ENCODE assay signal across 17 cellular contexts in the genomic region with DNA sequence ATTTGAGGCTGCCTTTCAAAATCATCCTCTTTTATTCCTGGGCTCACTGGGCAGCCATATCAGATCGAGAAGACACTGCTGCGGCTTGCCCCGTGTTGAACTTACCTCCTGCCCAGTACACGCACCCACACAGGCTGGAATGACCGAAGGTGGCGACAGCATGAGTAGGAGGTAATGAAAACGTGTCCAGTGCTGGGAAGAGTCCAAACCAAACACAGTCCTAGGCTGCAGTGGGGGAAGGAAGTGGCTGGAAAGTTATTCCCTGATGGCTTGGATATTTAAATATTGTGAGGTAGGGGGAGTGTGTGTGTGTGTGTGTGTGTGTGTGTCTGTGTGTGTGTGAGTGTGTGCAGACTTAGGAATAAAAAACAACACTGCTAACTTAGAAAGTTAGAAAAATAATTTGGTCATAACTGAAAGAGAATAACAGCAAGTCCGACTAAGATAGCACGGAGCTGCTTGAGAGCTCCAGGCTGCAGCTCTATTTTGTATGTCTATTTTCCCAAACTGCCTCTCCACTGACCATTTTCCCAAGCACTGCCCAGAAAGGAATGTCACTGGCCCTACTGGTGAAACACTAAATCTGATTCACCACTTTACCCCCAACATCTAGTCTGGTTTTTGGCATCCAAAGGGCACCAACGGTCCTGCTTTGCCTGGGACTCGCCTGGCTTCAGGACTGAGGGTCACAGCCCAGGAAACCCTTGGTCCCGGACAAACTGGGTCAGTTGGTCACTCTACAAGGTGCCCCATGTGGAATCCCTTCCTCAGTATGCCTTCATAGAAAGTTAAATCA. TPM values are rescaled to one million over a fixed set of nuclear protein-coding genes. Genes with fewer than 3 reads are reported as not detected.
A peak's percentile ranks its signal among the peaks of the same experiment; 100 is the strongest.
DNase-seq lines count a peak whose midpoint lies in the region; ATAC-seq and TF ChIP-seq lines count a peak whose summit lies in the region.
"Had no signal": no experiment of that assay in that cellular context is flagged by ENCODE, and none has a peak within 500 bp of the region (broad histone marks: within the 10 kb centered on the region; RNA-seq: fewer than 3 reads in every experiment).

No MANE protein-coding gene starts in this region.

- DNase-seq in GM23248 (peak; percentile 38), chondrocyte (ENCODE audit: low spot score) (no peak), osteocyte (ENCODE audit: extremely low spot score, unreplicated experiment) (no peak), SK-N-SH (no peak), NCI-H526 (lab: John Stamatoyannopoulos, UW) (no peak)
- DNase-seq in activated CD4-positive, alpha-beta T cell treated with anti-CD3 and anti-CD28 coated beads for 48 hours, result no peak
- DNase-seq: EL; foreskin fibroblast; Kasumi-1; NCI-H524; sigmoid colon; SJCRH30; stimulated activated CD4-positive, alpha-beta T cell treated with anti-CD3 and anti-CD28 coated beads, Interleukin-2, amount 100 ng/mL, for 24 hours had no signal

- no peaks in the 10 kb centered on the region for H3K27me3 ChIP-seq in GM23248 (replicated peaks; ENCODE audit: insufficient read depth)
- H3K27me3 ChIP-seq in SK-N-SH (ENCODE audit: insufficient read depth), result no peaks in the 10 kb centered on the region
- H3K27me3 ChIP-seq: sigmoid colon, SJCRH30 had no signal

- no peaks in the 10 kb centered on the region for H3K9me2 ChIP-seq in GM23248 (ENCODE audit: insufficient read depth)
- H3K9me2 ChIP-seq in SK-N-SH, result no peaks in the 10 kb centered on the region

- no peak for TF ChIP-seq RAD21 in SK-N-SH (IDR thresholded peaks at IDR 0.05; ENCODE audit: low read length)

- in situ Hi-C loops in GM23248 (cut with MboI), result no loop called here

- ATAC-seq in GM19467 (IDR thresholded peaks at IDR 0.05; ENCODE audit: unreplicated experiment), result no peak
- ATAC-seq: activated CD4-positive, CD25-positive, alpha-beta regulatory T cell treated with anti-CD3 and anti-CD28 coated beads, Interleukin-2, amount 50 U/mL, for 24 hours had no signal

- no peaks in the 10 kb centered on the region for H3K27me3 Mint-ChIP-seq in chondrocyte (ENCODE audit: low read depth)
- H3K27me3 Mint-ChIP-seq in osteocyte (ENCODE audit: unreplicated experiment), result no peaks in the 10 kb centered on the region

- H3F3A ChIP-seq in GM23248 (ENCODE audit: insufficient read depth) (0 out of 2 replicates have a peak, but pooled peaks cover 4% of the 10 kb centered on the region), SK-N-SH (replicated peaks; ENCODE audit: insufficient read depth) (no peaks in the 10 kb centered on the region)

- H3K4me1 ChIP-seq in GM23248 (ENCODE audit: insufficient read depth) (peaks cover 20% of the 10 kb centered on the region), SK-N-SH (ENCODE audit: control insufficient read depth in 1 of 2, insufficient read depth in 2 of 2, low read depth in 1 of 2, low read length in 1 of 2) (no peaks in the 10 kb centered on the region)
- H3K4me1 ChIP-seq: sigmoid colon, SJCRH30 had no signal

- H3K4me1 Mint-ChIP-seq in chondrocyte (ENCODE audit: low read depth) (peaks cover 49% of the 10 kb centered on the region), osteocyte (ENCODE audit: unreplicated experiment) (peaks cover 24% of the 10 kb centered on the region)

- no peaks in the 10 kb centered on the region for H3K36me3 ChIP-seq in GM23248 (ENCODE audit: low read depth)
- peaks cover 0 to 5% of the 10 kb centered on the region in 2 experiments for H3K36me3 ChIP-seq in SK-N-SH (replicated peaks in 1 of 2; ENCODE audit: control insufficient read depth in 1 of 2, insufficient read depth in 2 of 2, low read length in 1 of 2)
- H3K36me3 ChIP-seq: sigmoid colon, SJCRH30 had no signal

- H3K27ac Mint-ChIP-seq in chondrocyte (ENCODE audit: unreplicated experiment) (peak overlapping the region; percentile 92), osteocyte (ENCODE audit: unreplicated experiment) (peak overlapping the region; percentile 54)
- H3K27ac Mint-ChIP-seq: activated T-helper 2 cell treated with anti-CD3 and anti-CD28 coated beads, Interferon-gamma antibody, Interleukin-2, Interleukin-4, amounts not matched to agents 10 μg/mL and 5 μg/mL and 100 μg/mL, durations not matched to agents 14 hours and 24 hours and 36 hours had no signal

- TF ChIP-seq CTCF in C4-2B (conservative IDR thresholded peaks at IDR 0.05) (no peak), chondrocyte (IDR thresholded peaks at IDR 0.05) (peak; percentile 34), osteocyte (IDR thresholded peaks at IDR 0.05) (no peak), SK-N-SH (IDR thresholded peaks at IDR 0.05) (no peak)

- H3K9me3 ChIP-seq in GM23248 (ENCODE audit: low read depth), result no peaks in the 10 kb centered on the region
- H3K9me3 ChIP-seq in SK-N-SH, result no peaks in the 10 kb centered on the region
- H3K9me3 ChIP-seq: sigmoid colon, SJCRH30 had no signal

- H2AFZ ChIP-seq in GM23248 (no peak overlapping the region), SK-N-SH (ENCODE audit: low read depth) (no peak overlapping the region)

- H3K4me2 ChIP-seq in GM23248 (ENCODE audit: unreplicated experiment), result no peak overlapping the region
- no peak overlapping the region for H3K4me2 ChIP-seq in SK-N-SH

- H3K79me2 ChIP-seq in GM23248 (ENCODE audit: insufficient read depth), result peaks cover 92% of the 10 kb centered on the region
- H3K79me2 ChIP-seq in SK-N-SH (ENCODE audit: insufficient read depth), result no peaks in the 10 kb centered on the region; the same call in none of the 2 replicates

- CTCF ChIA-PET in SK-N-SH (lab: Yijun Ruan, JAX), result interaction anchor here (1.2 to 2.7 kb wide), 2 partner anchors 15 to 19 kb away, joined by 4 to 6 read pairs; no protein-coding TSS in a partner anchor

- H3K9ac ChIP-seq in GM23248 (no peak overlapping the region), SK-N-SH (no peak overlapping the region)

- H3K4me3 ChIP-seq in GM23248 (no peak overlapping the region), SK-N-SH (ENCODE audit: low read depth in 2 of 2, low read length in 1 of 2) (no peak overlapping the region)
- H3K4me3 ChIP-seq: sigmoid colon, SJCRH30 had no signal

- H4K20me1 ChIP-seq in GM23248 (ENCODE audit: insufficient read depth) (no peaks in the 10 kb centered on the region; the same call in 1 of the 2 replicates), SK-N-SH (ENCODE audit: insufficient read depth) (no peaks in the 10 kb centered on the region; the same call in 1 of the 2 replicates)

- peak overlapping the region; percentile 56 for H3K4me3 Mint-ChIP-seq in chondrocyte (ENCODE audit: unreplicated experiment)
- no peak overlapping the region for H3K4me3 Mint-ChIP-seq in osteocyte (ENCODE audit: unreplicated experiment)

- TF ChIP-seq EP300 in SK-N-SH (IDR thresholded peaks at IDR 0.05; ENCODE audit: borderline replicate concordance in 1 of 2, low read depth in 1 of 2, low read length in 1 of 2), result no peak

- POLR2A ChIA-PET in SK-N-SH (lab: Yijun Ruan, JAX), result no interaction called here

- 81 to 86% methylated on average over 12 of the region's 12 CpGs for WGBS in GM23248 (ENCODE audit: low coverage in 1 of 2, low lambda C conversion rate in 2 of 2, missing lambda C conversion rate in 2 of 2), 2 experiments
- WGBS in SK-N-SH (ENCODE audit: low lambda C conversion rate), result 92% methylated on average over 12 of the region's 12 CpGs

- H3K27ac ChIP-seq in C4-2B (peak overlapping the region; percentile 17; the same call in 1 of the 2 replicates), GM23248 (no peak overlapping the region), SK-N-SH (ENCODE audit: low read depth in 2 of 2, low read length in 1 of 2) (no peak overlapping the region)
- H3K27ac ChIP-seq: sigmoid colon, SJCRH30 had no signal

- H3K36me3 Mint-ChIP-seq in chondrocyte (ENCODE audit: low read depth) (peaks cover 1% of the 10 kb centered on the region), osteocyte (ENCODE audit: unreplicated experiment) (no peaks in the 10 kb centered on the region)

- H3K9me3 Mint-ChIP-seq in chondrocyte (ENCODE audit: low read depth), result no peaks in the 10 kb centered on the region
- H3K9me3 Mint-ChIP-seq in osteocyte (ENCODE audit: unreplicated experiment), result no peaks in the 10 kb centered on the region
- H3K9me3 Mint-ChIP-seq: activated T-helper 2 cell treated with anti-CD3 and anti-CD28 coated beads, Interferon-gamma antibody, Interleukin-2, Interleukin-4, amounts not matched to agents 10 μg/mL and 5 μg/mL and 100 μg/mL, durations not matched to agents 14 hours and 24 hours and 36 hours had no signal

TF ChIP-seq in SK-N-SH, 30 proteins besides CTCF, POLR2A, EP300 and RAD21:
- TF ChIP-seq MEF2A (IDR thresholded peaks at IDR 0.05; ENCODE audit: borderline replicate concordance, low read depth), result no peak

RNA-seq across cellular contexts. Expression of a gene that starts 41.2 kb away (rescaled TPM):
- total RNA-seq in GM23248 (2014; rRNA removed; shearing (Covaris generic)), result 47.6 and 51.5 TPM in 2 replicates
- 42.3 and 45.9 TPM in 2 replicates for polyA plus RNA-seq in GM23248 (2016; fragmentation: Nextera tagmentation; extraction: Ambion mirVana)
- total RNA-seq in chondrocyte, result 97.2 to 117 TPM (median 114 TPM) in 3 replicates
- 44.6 and 50.8 TPM in 2 replicates for total RNA-seq in osteocyte
- 14.8 and 22.0 TPM in 2 replicates for polyA plus RNA-seq in SK-N-SH (2012; rRNA removed)
- 13.9 and 22.2 TPM in 2 replicates for polyA plus RNA-seq in SK-N-SH (2012; cell fraction: cytosol; rRNA removed)
- 14.6 and 16.6 TPM in 2 replicates for polyA plus RNA-seq in SK-N-SH (2012; cell fraction: nucleus; rRNA removed)
